In the genomic region with DNA sequence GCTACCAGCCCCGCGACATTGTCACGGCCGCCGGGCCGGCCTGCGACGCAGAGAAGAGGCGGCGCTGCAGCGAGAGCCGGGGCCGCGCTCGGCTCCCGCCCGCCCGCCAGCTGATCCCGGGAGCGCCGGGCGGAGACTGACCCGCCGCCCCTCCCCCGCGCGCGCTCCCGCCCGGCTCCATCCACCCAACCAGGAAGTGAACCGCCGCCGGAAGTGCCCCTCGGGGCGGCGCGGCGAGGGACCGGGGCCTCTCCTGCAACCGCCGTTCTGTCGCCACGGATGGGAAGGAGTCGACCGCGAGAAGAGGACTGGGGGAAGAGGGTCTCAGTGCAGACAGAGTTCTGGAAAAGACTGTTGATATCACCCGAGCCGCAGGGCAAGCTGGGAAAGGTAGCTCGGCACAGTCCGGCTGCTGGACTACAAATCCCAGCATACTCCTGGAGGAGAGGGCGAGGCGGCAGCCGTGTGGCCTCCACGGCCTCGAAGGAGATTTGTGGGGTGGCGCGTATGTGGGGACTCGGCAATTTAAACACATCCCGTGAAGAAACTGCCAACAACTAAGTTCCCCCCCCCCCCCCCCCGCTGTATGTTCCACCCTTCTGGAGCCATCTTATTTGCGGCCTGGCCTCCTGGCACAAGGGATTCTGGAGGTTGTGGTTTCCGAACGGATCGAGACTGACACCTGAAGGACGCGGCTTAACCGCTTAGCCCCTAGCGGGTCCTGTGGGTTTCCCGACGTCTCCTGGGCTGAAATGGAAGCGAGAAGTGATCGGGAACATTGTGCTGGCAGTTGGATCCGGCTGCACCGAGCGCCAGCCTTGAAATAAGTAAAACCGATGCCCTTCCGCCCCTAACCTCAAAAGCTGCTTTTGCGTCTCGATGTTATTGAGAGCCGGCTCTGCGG, we compare ENCODE assay signal across 8 cellular contexts. TPM values are rescaled to one million over a fixed set of nuclear protein-coding genes. Genes with fewer than 3 reads are reported as not detected.
DNase-seq lines count a peak whose midpoint lies in the region; ATAC-seq and TF ChIP-seq lines count a peak whose summit lies in the region.

A gene (minus strand): TSS at position 138 of the 904 bp plus-strand sequence. CDS start 699 bp downstream, outside the sequence.

- peak within 1 kb of the TSS; percentile 94 for H3K4me2 ChIP-seq in osteoblast (ENCODE audit: insufficient read depth, low read length)

- H3K4me1 Mint-ChIP-seq in activated naive CD8-positive, alpha-beta T cell (ENCODE audit: low read depth), result peaks cover 69% of the 10 kb centered on the region

- H3K9me3 ChIP-seq in osteoblast (ENCODE audit: low read depth, low read length), result no peaks in the 10 kb centered on the region
- H3K9me3 ChIP-seq in testis, result no peaks in the 10 kb centered on the region

- H3K27ac ChIP-seq in osteoblast (ENCODE audit: low read depth, low read length) (peak within 1 kb of the TSS; percentile 95), testis (peak within 1 kb of the TSS; percentile 93 to 98)

- no peaks in the 10 kb centered on the region for H3K27me3 ChIP-seq in osteoblast (ENCODE audit: insufficient read depth, low read length)
- H3K27me3 ChIP-seq in testis, result no peaks in the 10 kb centered on the region

- H3K27ac Mint-ChIP-seq in activated naive CD8-positive, alpha-beta T cell, result peak within 1 kb of the TSS; percentile 96

- no peak for TF ChIP-seq CTCF in osteoblast (IDR thresholded peaks at IDR 0.05; ENCODE audit: extremely low read depth, low read depth, low read length)
- no peak for TF ChIP-seq CTCF in testis (IDR thresholded peaks at IDR 0.05)

- WGBS in testis, 2 donors, result 0% methylated on average over 12 to 75 of the region's 81 CpGs

- H3K27me3 Mint-ChIP-seq in activated naive CD8-positive, alpha-beta T cell, result no peaks in the 10 kb centered on the region

- intact Hi-C loops in testis (cut with DNase I; ENCODE audit: low total_unique reads), result no loop called here

- no peak for TF ChIP-seq POLR2A in testis (IDR thresholded peaks at IDR 0.05)

- H3K36me3 Mint-ChIP-seq in activated naive CD8-positive, alpha-beta T cell, result no peaks in the 10 kb centered on the region

- DNase-seq in GM04503 (ENCODE audit: low read depth) (peak; percentile 58), NCI-H1092 treated with DMSO at 0.1 percent for 48 hours (lab: John Stamatoyannopoulos, UW) (peak; percentile 88), SKM-1 (lab: John Stamatoyannopoulos, UW; ENCODE audit: unreplicated experiment) (peak; percentile 75), glomerular visceral epithelial cell (ENCODE audit: extremely low spot score) (peak; percentile 87), osteoblast (ENCODE audit: insufficient read length, low spot score, missing footprints) (peak; percentile 97), testis (peak; percentile 94)

- H3K4me1 ChIP-seq in osteoblast (ENCODE audit: insufficient read depth, low read length) (peaks cover 41% of the 10 kb centered on the region), testis (peaks cover 29% of the 10 kb centered on the region)

- H2AFZ ChIP-seq in osteoblast (ENCODE audit: low read length), result peak within 1 kb of the TSS; percentile 99

- no peaks in the 10 kb centered on the region for H3K9me3 Mint-ChIP-seq in activated naive CD8-positive, alpha-beta T cell (ENCODE audit: low read depth)

- H4K20me1 ChIP-seq in osteoblast (ENCODE audit: insufficient read depth, low read length), result peaks cover 35% of the 10 kb centered on the region

- H3K79me2 ChIP-seq in osteoblast (ENCODE audit: insufficient read depth, low read length), result peaks cover 45% of the 10 kb centered on the region

- H3K4me3 ChIP-seq in osteoblast (ENCODE audit: insufficient read depth, low read length), result peak within 1 kb of the TSS; percentile 95
- peak within 1 kb of the TSS; percentile 92 to 95 for H3K4me3 ChIP-seq in testis

- H3K4me3 Mint-ChIP-seq in activated naive CD8-positive, alpha-beta T cell, result peak within 1 kb of the TSS; percentile 94

- H3K36me3 ChIP-seq in osteoblast (ENCODE audit: insufficient read depth, low read length) (peaks cover under 1% of the 10 kb centered on the region), testis (ENCODE audit: low read depth, missing control alignments) (no peaks in the 10 kb centered on the region)

- ATAC-seq in HG02588 (IDR thresholded peaks at IDR 0.05; ENCODE audit: unreplicated experiment), result peak; percentile 54

RNA-seq across cellular contexts. Expression of the gene that starts here (rescaled TPM):
- total RNA-seq in osteoblast, result 61.9 and 62.5 TPM in 2 replicates
- total RNA-seq in testis, result 10 to 100 TPM; 47.9 to 62.1 TPM
- polyA plus RNA-seq in testis (ENCODE audit: insufficient read depth, low read depth, low replicate concordance), result 20.3 TPM

Comparison
In these comparisons a context has a peak if more than half of its experiments do, and no peak if none do; other contexts are left out.
1. Peak in every context shown above with its lines: DNase-seq, ATAC-seq, H3K4me3 ChIP-seq and H3K27ac ChIP-seq.